ENCODE assay signal across 17 cellular contexts in the genomic region with DNA sequence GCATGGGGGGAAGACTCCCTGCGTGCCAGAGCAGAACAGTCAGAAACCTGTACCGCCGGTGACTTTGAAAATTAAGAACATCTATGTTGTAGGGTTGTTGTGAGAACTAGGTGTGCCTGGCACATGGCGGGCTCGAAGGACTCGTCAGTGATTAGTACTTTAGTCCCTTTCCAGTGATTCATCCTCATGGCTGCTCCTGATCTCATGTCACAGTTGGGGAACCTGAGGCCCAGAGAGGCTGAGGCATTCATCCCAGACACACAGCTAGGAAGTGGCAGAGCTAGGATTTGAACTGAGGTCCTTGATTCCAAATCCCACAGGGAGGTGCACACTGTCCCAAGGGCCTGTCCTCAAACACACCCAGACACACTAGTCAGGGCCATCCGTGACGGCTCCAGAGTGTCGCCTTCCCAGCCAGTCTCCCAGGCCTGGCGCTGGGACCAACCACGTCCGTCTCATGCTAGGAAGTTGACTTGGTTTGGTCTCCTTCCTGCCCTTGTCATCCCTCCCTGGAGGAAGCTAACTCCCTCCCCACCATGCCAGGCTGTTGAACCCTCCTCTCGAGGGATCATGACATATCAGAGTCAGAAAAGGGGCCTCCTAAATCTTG. TPM values are rescaled to one million over a fixed set of nuclear protein-coding genes. Genes with fewer than 3 reads are reported as not detected.
DNase-seq lines count a peak whose midpoint lies in the region; ATAC-seq, FAIRE-seq and TF ChIP-seq lines count a peak whose summit lies in the region.
"Had no signal": no experiment of that assay in that cellular context is flagged by ENCODE, and none has a peak within 500 bp of the region (broad histone marks: within the 10 kb centered on the region; RNA-seq: fewer than 3 reads in every experiment).

No MANE protein-coding gene starts in this region.

- H2BK15ac ChIP-seq in IMR-90 (ENCODE audit: low read depth, low read length): peak overlapping the region; percentile 7; the same call in 1 of the 3 replicates

- TF ChIP-seq CTCF in IMR-90 (conservative IDR thresholded peaks at IDR 0.05; ENCODE audit: low read depth, low read length) (no peak), endothelial cell of umbilical vein (IDR thresholded peaks at IDR 0.05; ENCODE audit: extremely low read depth in 1 of 2, insufficient read depth in 1 of 2, low read depth in 1 of 2, low read length in 2 of 2) (no peak), nephron progenitor cell (IDR thresholded peaks at IDR 0.05) (no peak), transverse colon (IDR thresholded peaks at IDR 0.05) (no peak), brain microvascular endothelial cell (IDR thresholded peaks at IDR 0.05; ENCODE audit: low read depth, low read length, missing control alignments) (no peak)

- H3K4ac ChIP-seq in IMR-90 (ENCODE audit: low read depth, low read length): peak overlapping the region; percentile 90

- H3K27me3 Mint-ChIP-seq in nephron progenitor cell (ENCODE audit: low read depth, poor library complexity): peaks cover 3% of the 10 kb centered on the region
- peaks cover 20 to 41% of the 10 kb centered on the region in 2 donors for H3K27me3 Mint-ChIP-seq in T-cell

- H2AFZ ChIP-seq in IMR-90 (replicated peaks; ENCODE audit: low read length, poor library complexity) (no peak overlapping the region), endothelial cell of umbilical vein (ENCODE audit: low read depth, low read length) (peak overlapping the region; percentile 49)

- CTCF ChIA-PET in IMR-90 (lab: Yijun Ruan, JAX) (interaction anchor here (1.1 kb wide), 1 partner anchor 91 kb away, joined by 3 read pairs; no protein-coding TSS in a partner anchor), endothelial cell of umbilical vein (lab: Charles Lee) (interaction anchor here (0.6 to 2.1 kb wide), 6 partner anchors 9 to 92 kb away, joined by 3 to 7 read pairs (median 4); a partner anchor contains a TSS), T-cell (lab: Charles Lee) (no interaction called here)

- no peak for TF ChIP-seq EP300 in transverse colon (IDR thresholded peaks at IDR 0.05; ENCODE audit: low read depth)

- ATAC-seq in IMR-90 (ENCODE audit: low read depth) (no peak), T-cell (replicated peaks in 1 of 4) (no peak)

- dilution Hi-C loops in IMR-90 (cut with HindIII; ENCODE audit: low sequenced_read_pairs, unreplicated experiment) (no loop called here), endothelial cell of umbilical vein (cut with MboI; ENCODE audit: extremely low pct_ligation_motif_present, low sequenced_read_pairs) (no loop called here)

- peaks cover 4% of the 10 kb centered on the region; the same call in 1 of the 2 replicates for H4K20me1 ChIP-seq in IMR-90 (ENCODE audit: insufficient read depth, low read length)
- H4K20me1 ChIP-seq in endothelial cell of umbilical vein (replicated peaks; ENCODE audit: control insufficient read depth, extremely low read depth, insufficient read depth, low read length): no peaks in the 10 kb centered on the region

- H4K91ac ChIP-seq in IMR-90 (ENCODE audit: insufficient read depth, low read depth, low read length): peak overlapping the region; percentile 82

- WGBS in IMR-90 (ENCODE audit: extremely low coverage in 2 of 2, insufficient read length in 1 of 2), 2 experiments: 80% methylated on average over 1 of the region's 13 CpGs; no CpG with 5 or more reads in 1 of the 2 experiments
- 82% methylated on average over 13 of the region's 13 CpGs; no CpG with 5 or more reads in 1 of the 2 donors for WGBS in transverse colon (ENCODE audit: low coverage in 1 of 2), 2 donors

- BruUV-seq in IMR-90 (replicated peaks; lab: Mats Ljungman, UMichigan) (no TSS peak), endothelial cell of umbilical vein (replicated peaks; lab: Mats Ljungman, UMichigan) (no TSS peak)

- TF ChIP-seq RAD21 in IMR-90 (IDR thresholded peaks at IDR 0.05; ENCODE audit: low read length): no peak

- peak overlapping the region; percentile 53; the same call in 1 of the 2 replicates for H3K14ac ChIP-seq in IMR-90 (replicated peaks; ENCODE audit: low read depth, low read length)

- peak overlapping the region; percentile 83 for H3K27ac Mint-ChIP-seq in nephron progenitor cell
- no peak overlapping the region for H3K27ac Mint-ChIP-seq in T-cell
- H3K27ac Mint-ChIP-seq: CD4-positive, alpha-beta T cell had no signal

- in situ Hi-C loops in IMR-90 (cut with MboI; ENCODE audit: low sequenced_read_pairs) (no loop called here), transverse colon (cut with MboI; ENCODE audit: low pct_ligation_motif_present in 1 of 4, low pct_unique_long_range_greater_than_20kb in 1 of 4, low sequenced_read_pairs in 3 of 4) (loop anchor here in 2 of 4 donors (10.0 to 25.0 kb wide), 2 partner anchors 148 to 156 kb away; no protein-coding TSS in a partner anchor), brain microvascular endothelial cell (cut with HindIII; ENCODE audit: low pct_ligation_motif_present, low sequenced_read_pairs) (no loop called here)

- H3K4me1 Mint-ChIP-seq in nephron progenitor cell (peaks cover 60% of the 10 kb centered on the region), T-cell (no peaks in the 10 kb centered on the region)

- peak overlapping the region; percentile 40; the same call in 1 of the 2 replicates for H3K27ac ChIP-seq in IMR-90 (ENCODE audit: insufficient read depth, low read length)
- H3K27ac ChIP-seq in endothelial cell of umbilical vein (ENCODE audit: insufficient read depth, low read depth, low read length): peak overlapping the region; percentile 91
- H3K27ac ChIP-seq in transverse colon: peak overlapping the region; percentile 64 to 75 (median 71)
- no peak overlapping the region for H3K27ac ChIP-seq in brain microvascular endothelial cell
- H3K27ac ChIP-seq: SJCRH30 had no signal

- H3K9me1 ChIP-seq in IMR-90 (ENCODE audit: insufficient read depth, low read length) (peaks cover 56% of the 10 kb centered on the region), endothelial cell of umbilical vein (replicated peaks; ENCODE audit: control insufficient read depth, extremely low read depth, insufficient read depth, low read length) (no peaks in the 10 kb centered on the region)

- H3K79me2 ChIP-seq in endothelial cell of umbilical vein (ENCODE audit: control insufficient read depth, insufficient read depth, low read length): peaks cover 11% of the 10 kb centered on the region

- peak overlapping the region; percentile 93 for H2AK5ac ChIP-seq in IMR-90 (ENCODE audit: low read depth, low read length)

- peak overlapping the region; percentile 61 for H2BK20ac ChIP-seq in IMR-90 (ENCODE audit: low read depth, low read length)

- H3K36me3 ChIP-seq in IMR-90 (ENCODE audit: control insufficient read depth, insufficient read depth, low read length): peaks cover 7% of the 10 kb centered on the region
- H3K36me3 ChIP-seq in endothelial cell of umbilical vein (ENCODE audit: control insufficient read depth in 2 of 2, extremely low read depth in 1 of 2, insufficient read depth in 2 of 2, low read length in 2 of 2): no peaks in the 10 kb centered on the region
- H3K36me3 ChIP-seq in transverse colon: no peaks in the 10 kb centered on the region
- H3K36me3 ChIP-seq in brain microvascular endothelial cell (replicated peaks): no peaks in the 10 kb centered on the region
- H3K36me3 ChIP-seq: SJCRH30 had no signal

- H2BK120ac ChIP-seq in IMR-90 (ENCODE audit: low read depth, low read length): peak overlapping the region; percentile 83

- FAIRE-seq in endothelial cell of umbilical vein (lab: Jason Lieb, UNC): no peak
- FAIRE-seq: TTC549 had no signal

- no peak overlapping the region for H3K9ac ChIP-seq in IMR-90 (ENCODE audit: low read depth, low read length)
- H3K9ac ChIP-seq in endothelial cell of umbilical vein (replicated peaks; ENCODE audit: extremely low read depth, insufficient read depth, low read length): peak overlapping the region; percentile 56

- DNase-seq in IMR-90 (no peak), endothelial cell of umbilical vein (ENCODE audit: low read depth, low spot score) (no peak), nephron progenitor cell (no peak), transverse colon (no peak), brain microvascular endothelial cell (no peak), NCI-H2196 (lab: John Stamatoyannopoulos, UW; ENCODE audit: unreplicated experiment) (no peak), T-cell (no peak)
- no peak for DNase-seq in activated CD4-positive, CD25-positive, alpha-beta regulatory T cell treated with anti-CD3 and anti-CD28 coated beads, Interleukin-2, amount 50 U/mL, for 72 hours
- DNase-seq: activated effector memory CD4-positive, alpha-beta T cell treated with Interleukin-2 at 50 U/mL for 16 hours; CD4-positive, alpha-beta T cell; GDM1; HCEC 1CT; MM.1S; NCI-H2107; occipital lobe; SJCRH30 had no signal

- H3K4me1 ChIP-seq in IMR-90 (ENCODE audit: control insufficient read depth, insufficient read depth, low read length) (peaks cover 44% of the 10 kb centered on the region), endothelial cell of umbilical vein (ENCODE audit: control insufficient read depth, extremely low read depth, insufficient read depth, low read length) (peaks cover 72% of the 10 kb centered on the region), transverse colon (peaks cover 22 to 45% (median 26%) of the 10 kb centered on the region in 4 donors)

- peaks cover 27 to 77% of the 10 kb centered on the region in 2 experiments for H3K79me1 ChIP-seq in IMR-90 (ENCODE audit: low read depth in 1 of 2, low read length in 2 of 2)

- H3K4me2 ChIP-seq in IMR-90 (ENCODE audit: low read depth, low read length): no peak overlapping the region
- H3K4me2 ChIP-seq in endothelial cell of umbilical vein (ENCODE audit: insufficient read depth, low read length): peak overlapping the region; percentile 33

- peak overlapping the region in 1 of 2 experiments; percentile 76; a peak in 2 of 4 replicates for H4K8ac ChIP-seq in IMR-90 (ENCODE audit: low read depth in 2 of 2, low read length in 2 of 2)

- intact Hi-C loops in IMR-90 (cut with micrococcal nuclease) (no loop called here), endothelial cell of umbilical vein (cut with micrococcal nuclease) (no loop called here), transverse colon (cut with DNase I; ENCODE audit: low total_unique reads) (no loop called here)

- H2BK5ac ChIP-seq in IMR-90 (ENCODE audit: low read depth, low read length, poor library complexity, severe bottlenecking): no peak overlapping the region

- POLR2A ChIA-PET in IMR-90 (lab: Charles Lee; ENCODE audit: unreplicated experiment) (no interaction called here), endothelial cell of umbilical vein (lab: Charles Lee) (no interaction called here), T-cell (lab: Charles Lee) (no interaction called here)

- no peaks in the 10 kb centered on the region for H3K27me3 ChIP-seq in IMR-90 (ENCODE audit: control insufficient read depth, insufficient read depth, low read length)
- H3K27me3 ChIP-seq in endothelial cell of umbilical vein (ENCODE audit: control insufficient read depth in 2 of 2, insufficient read depth in 2 of 2, low read length in 2 of 2): no peaks in the 10 kb centered on the region
- H3K27me3 ChIP-seq in transverse colon: no peaks in the 10 kb centered on the region
- H3K27me3 ChIP-seq in brain microvascular endothelial cell (replicated peaks): no peaks in the 10 kb centered on the region
- H3K27me3 ChIP-seq: SJCRH30 had no signal

- peak overlapping the region; percentile 48; the same call in 1 of the 2 replicates for H3K23ac ChIP-seq in IMR-90 (ENCODE audit: low read depth, low read length)

- no peak overlapping the region for H3K4me3 Mint-ChIP-seq in nephron progenitor cell
- H3K4me3 Mint-ChIP-seq in T-cell: no peak overlapping the region
- H3K4me3 Mint-ChIP-seq: CD4-positive, alpha-beta T cell had no signal

- peak overlapping the region; percentile 76 for H2AK9ac ChIP-seq in IMR-90 (replicated peaks; ENCODE audit: low read depth, low read length, poor library complexity)

- H3K9me3 ChIP-seq in IMR-90 (ENCODE audit: control insufficient read depth, insufficient read depth, low read length) (peaks cover 1% of the 10 kb centered on the region; the same call in 1 of the 2 replicates), endothelial cell of umbilical vein (replicated peaks; ENCODE audit: control insufficient read depth, insufficient read depth, low read length) (no peaks in the 10 kb centered on the region), transverse colon (no peaks in the 10 kb centered on the region)

- H3K56ac ChIP-seq in IMR-90 (ENCODE audit: extremely low read depth, insufficient read depth, low read length): 0 out of 2 replicates have a peak overlapping the region, but pooled peaks have one; percentile 26

- peaks cover under 1% of the 10 kb centered on the region for H3K9me3 Mint-ChIP-seq in nephron progenitor cell
- H3K9me3 Mint-ChIP-seq in T-cell: peaks cover 0 to under 1% (median 0%) of the 10 kb centered on the region in 3 donors
- H3K9me3 Mint-ChIP-seq: CD4-positive, alpha-beta T cell had no signal

- H3K36me3 Mint-ChIP-seq in nephron progenitor cell (ENCODE audit: low read depth) (peaks cover 25% of the 10 kb centered on the region), T-cell (no peaks in the 10 kb centered on the region)

- H4K5ac ChIP-seq in IMR-90 (ENCODE audit: low read depth, low read length): peak overlapping the region; percentile 18; the same call in 1 of the 2 replicates

- no peak overlapping the region for H3K18ac ChIP-seq in IMR-90 (ENCODE audit: low read depth, low read length)

- H3K4me3 ChIP-seq in IMR-90 (ENCODE audit: insufficient read depth, low read depth, low read length): no peak overlapping the region
- H3K4me3 ChIP-seq in endothelial cell of umbilical vein (replicated peaks in 1 of 3; ENCODE audit: insufficient read depth in 1 of 3, low read depth in 1 of 3, low read length in 3 of 3): no peak overlapping the region
- H3K4me3 ChIP-seq in transverse colon: no peak overlapping the region
- H3K4me3 ChIP-seq in brain microvascular endothelial cell (ENCODE audit: low read depth, low read length): no peak overlapping the region
- H3K4me3 ChIP-seq: SJCRH30 had no signal

- TF ChIP-seq POLR2A in IMR-90 (IDR thresholded peaks at IDR 0.05; ENCODE audit: low read depth, low read length) (no peak), endothelial cell of umbilical vein (IDR thresholded peaks at IDR 0.05; ENCODE audit: low read depth, low read length) (no peak), transverse colon (IDR thresholded peaks at IDR 0.05) (no peak)

RNA-seq across cellular contexts. Expression of a gene that starts 58.4 kb away (rescaled TPM):
- total RNA-seq in IMR-90 (2012; rRNA removed) (3.6 and 4.8 TPM in 2 replicates), endothelial cell of umbilical vein (12.4 and 12.5 TPM in 2 replicates), transverse colon (100 to 1,000 TPM in 1 of 4 donors, 10 to 100 TPM in 1, 1 to 10 TPM in 2; 6.7 to 214 (median 9.3) TPM), T-cell (under 1 TPM; 0.13 to 0.55 (median 0.33) TPM)
- polyA plus RNA-seq in IMR-90 (2012; rRNA removed) (8.5 and 13.6 TPM in 2 replicates), endothelial cell of umbilical vein (7.3 and 8.8 TPM in 2 replicates)
- 4.7 and 9.3 TPM in 2 replicates for polyA plus RNA-seq in IMR-90 (2012; cell fraction: cytosol; rRNA removed)
- 17.3 and 42.6 TPM in 2 replicates for polyA plus RNA-seq in IMR-90 (2012; cell fraction: nucleus; rRNA removed; ENCODE audit: low replicate concordance)
- 3.5 and 4.0 TPM in 2 replicates for polyA plus RNA-seq in endothelial cell of umbilical vein (2011; cell fraction: cytosol; rRNA removed)
- polyA plus RNA-seq in endothelial cell of umbilical vein (2011; cell fraction: nucleus; rRNA removed): 22.2 and 24.2 TPM in 2 replicates
- polyA plus RNA-seq in endothelial cell of umbilical vein (2012): 5.8 and 11.3 TPM in 2 replicates
- polyA minus RNA-seq in endothelial cell of umbilical vein: 28.0 and 29.7 TPM in 2 replicates
- polyA minus RNA-seq in endothelial cell of umbilical vein (2011; cell fraction: cytosol; rRNA and poly(A)+ RNA removed): 45.7 TPM
- polyA minus RNA-seq in endothelial cell of umbilical vein (2011; cell fraction: nucleus; rRNA and poly(A)+ RNA removed): 22.4 and 35.7 TPM in 2 replicates

Comparison
In these comparisons a context has a peak if more than half of its experiments do, and no peak if none do; other contexts are left out.
1. CTCF ChIA-PET loops: an anchor here in IMR-90 (1.1 kb wide) and endothelial cell of umbilical vein (0.6 to 2.1 kb wide); none called in T-cell.